In the genomic region with DNA sequence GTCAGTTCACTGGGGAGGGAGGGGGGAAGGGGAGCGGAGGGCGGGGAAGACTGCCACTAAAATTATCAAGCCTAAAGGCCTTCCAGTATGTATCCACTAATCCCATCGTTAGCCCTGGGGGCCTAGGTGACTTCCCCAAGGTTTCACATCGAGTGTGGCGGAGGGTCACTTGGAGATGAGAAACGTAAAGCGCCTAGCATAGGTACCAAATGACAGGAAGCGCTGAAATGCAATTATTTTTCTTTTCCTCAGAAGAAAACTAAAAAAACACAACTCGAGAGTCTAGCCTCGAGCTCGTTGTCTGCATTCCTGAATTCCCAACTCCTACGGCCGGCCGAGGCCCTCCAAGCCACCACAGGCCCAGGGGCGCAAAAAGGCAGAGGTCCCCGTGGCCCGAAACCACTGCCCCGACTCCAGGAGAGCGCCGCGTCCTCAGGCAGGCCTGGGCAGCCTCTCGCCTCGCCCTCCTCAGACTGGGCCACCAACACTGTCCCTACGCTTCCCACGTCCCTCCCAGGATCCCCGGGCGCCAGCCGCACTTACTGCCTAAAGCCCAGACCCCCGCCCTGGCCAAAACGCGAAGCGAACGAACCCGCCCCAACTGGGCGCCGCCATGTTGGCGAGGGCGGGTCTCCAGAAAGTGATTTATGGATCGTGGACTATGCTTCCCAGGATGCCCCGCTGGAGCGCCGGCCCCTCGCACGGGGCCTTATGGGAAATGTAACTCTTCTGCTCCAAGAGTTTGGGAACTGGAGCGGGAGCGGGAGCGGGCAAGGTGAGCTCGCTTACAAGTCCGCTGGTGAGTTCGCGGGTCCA, we compare ENCODE assay signal across 1 cellular context.
TF ChIP-seq lines count a peak whose summit lies in the region.

A gene with protein sequence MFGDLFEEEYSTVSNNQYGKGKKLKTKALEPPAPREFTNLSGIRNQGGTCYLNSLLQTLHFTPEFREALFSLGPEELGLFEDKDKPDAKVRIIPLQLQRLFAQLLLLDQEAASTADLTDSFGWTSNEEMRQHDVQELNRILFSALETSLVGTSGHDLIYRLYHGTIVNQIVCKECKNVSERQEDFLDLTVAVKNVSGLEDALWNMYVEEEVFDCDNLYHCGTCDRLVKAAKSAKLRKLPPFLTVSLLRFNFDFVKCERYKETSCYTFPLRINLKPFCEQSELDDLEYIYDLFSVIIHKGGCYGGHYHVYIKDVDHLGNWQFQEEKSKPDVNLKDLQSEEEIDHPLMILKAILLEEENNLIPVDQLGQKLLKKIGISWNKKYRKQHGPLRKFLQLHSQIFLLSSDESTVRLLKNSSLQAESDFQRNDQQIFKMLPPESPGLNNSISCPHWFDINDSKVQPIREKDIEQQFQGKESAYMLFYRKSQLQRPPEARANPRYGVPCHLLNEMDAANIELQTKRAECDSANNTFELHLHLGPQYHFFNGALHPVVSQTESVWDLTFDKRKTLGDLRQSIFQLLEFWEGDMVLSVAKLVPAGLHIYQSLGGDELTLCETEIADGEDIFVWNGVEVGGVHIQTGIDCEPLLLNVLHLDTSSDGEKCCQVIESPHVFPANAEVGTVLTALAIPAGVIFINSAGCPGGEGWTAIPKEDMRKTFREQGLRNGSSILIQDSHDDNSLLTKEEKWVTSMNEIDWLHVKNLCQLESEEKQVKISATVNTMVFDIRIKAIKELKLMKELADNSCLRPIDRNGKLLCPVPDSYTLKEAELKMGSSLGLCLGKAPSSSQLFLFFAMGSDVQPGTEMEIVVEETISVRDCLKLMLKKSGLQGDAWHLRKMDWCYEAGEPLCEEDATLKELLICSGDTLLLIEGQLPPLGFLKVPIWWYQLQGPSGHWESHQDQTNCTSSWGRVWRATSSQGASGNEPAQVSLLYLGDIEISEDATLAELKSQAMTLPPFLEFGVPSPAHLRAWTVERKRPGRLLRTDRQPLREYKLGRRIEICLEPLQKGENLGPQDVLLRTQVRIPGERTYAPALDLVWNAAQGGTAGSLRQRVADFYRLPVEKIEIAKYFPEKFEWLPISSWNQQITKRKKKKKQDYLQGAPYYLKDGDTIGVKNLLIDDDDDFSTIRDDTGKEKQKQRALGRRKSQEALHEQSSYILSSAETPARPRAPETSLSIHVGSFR (minus strand): TSS at position 642 of the 816 bp plus-strand sequence. CDS start 1,228 bp downstream, outside the sequence.

TF ChIP-seq in K562, 482 proteins besides CTCF, POLR2A, EP300 and RAD21 (continued from another document and continues in another):
- TF ChIP-seq, protein P1, sequence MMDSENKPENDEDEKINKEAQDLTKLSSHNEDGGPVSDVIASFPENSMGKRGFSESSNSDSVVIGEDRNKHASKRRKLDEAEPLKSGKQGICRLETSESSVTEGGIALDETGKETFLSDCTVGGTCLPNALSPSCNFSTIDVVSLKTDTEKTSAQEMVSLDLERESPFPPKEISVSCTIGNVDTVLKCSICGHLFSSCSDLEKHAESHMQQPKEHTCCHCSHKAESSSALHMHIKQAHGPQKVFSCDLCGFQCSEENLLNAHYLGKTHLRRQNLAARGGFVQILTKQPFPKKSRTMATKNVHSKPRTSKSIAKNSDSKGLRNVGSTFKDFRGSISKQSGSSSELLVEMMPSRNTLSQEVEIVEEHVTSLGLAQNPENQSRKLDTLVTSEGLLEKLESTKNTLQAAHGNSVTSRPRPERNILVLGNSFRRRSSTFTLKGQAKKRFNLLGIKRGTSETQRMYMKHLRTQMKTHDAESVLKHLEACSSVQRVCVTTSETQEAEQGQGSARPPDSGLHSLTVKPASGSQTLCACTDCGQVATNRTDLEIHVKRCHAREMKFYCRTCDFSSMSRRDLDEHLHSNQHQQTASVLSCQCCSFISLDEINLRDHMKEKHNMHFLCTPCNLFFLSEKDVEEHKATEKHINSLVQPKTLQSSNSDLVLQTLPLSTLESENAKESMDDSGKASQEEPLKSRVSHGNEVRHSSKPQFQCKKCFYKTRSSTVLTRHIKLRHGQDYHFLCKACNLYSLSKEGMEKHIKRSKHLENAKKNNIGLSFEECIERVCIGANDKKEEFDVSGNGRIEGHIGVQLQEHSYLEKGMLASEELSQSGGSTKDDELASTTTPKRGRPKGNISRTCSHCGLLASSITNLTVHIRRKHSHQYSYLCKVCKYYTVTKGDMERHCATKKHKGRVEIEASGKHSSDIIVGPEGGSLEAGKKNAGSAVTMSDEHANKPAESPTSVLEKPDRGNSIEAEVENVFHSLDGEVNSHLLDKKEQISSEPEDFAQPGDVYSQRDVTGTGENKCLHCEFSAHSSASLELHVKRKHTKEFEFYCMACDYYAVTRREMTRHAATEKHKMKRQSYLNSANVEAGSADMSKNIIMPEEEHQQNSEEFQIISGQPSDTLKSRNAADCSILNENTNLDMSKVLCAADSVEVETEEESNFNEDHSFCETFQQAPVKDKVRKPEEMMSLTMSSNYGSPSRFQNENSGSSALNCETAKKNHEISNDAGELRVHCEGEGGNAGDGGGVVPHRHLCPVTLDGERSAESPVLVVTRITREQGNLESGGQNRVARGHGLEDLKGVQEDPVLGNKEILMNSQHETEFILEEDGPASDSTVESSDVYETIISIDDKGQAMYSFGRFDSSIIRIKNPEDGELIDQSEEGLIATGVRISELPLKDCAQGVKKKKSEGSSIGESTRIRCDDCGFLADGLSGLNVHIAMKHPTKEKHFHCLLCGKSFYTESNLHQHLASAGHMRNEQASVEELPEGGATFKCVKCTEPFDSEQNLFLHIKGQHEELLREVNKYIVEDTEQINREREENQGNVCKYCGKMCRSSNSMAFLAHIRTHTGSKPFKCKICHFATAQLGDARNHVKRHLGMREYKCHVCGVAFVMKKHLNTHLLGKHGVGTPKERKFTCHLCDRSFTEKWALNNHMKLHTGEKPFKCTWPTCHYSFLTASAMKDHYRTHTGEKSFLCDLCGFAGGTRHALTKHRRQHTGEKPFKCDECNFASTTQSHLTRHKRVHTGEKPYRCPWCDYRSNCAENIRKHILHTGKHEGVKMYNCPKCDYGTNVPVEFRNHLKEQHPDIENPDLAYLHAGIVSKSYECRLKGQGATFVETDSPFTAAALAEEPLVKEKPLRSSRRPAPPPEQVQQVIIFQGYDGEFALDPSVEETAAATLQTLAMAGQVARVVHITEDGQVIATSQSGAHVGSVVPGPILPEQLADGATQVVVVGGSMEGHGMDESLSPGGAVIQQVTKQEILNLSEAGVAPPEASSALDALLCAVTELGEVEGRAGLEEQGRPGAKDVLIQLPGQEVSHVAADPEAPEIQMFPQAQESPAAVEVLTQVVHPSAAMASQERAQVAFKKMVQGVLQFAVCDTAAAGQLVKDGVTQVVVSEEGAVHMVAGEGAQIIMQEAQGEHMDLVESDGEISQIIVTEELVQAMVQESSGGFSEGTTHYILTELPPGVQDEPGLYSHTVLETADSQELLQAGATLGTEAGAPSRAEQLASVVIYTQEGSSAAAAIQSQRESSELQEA (IDR thresholded peaks at IDR 0.05; ENCODE audit: low read depth), result no peak
- TF ChIP-seq RBM39 (optimal IDR thresholded peaks at IDR 0.05; ENCODE audit: low read depth, low read length) (no peak), COPS2 (conservative IDR thresholded peaks at IDR 0.05) (no peak), KDM1A (IDR thresholded peaks at IDR 0.05) (no peak), NONO (IDR thresholded peaks at IDR 0.05; ENCODE audit: low read depth in 2 of 2, low read length in 1 of 2) (0 out of 4 replicates have a peak, but pooled peaks of 1 of the 2 experiments have one; percentile 24), ZNF766 (CRISPR knock-in tag; conservative IDR thresholded peaks at IDR 0.05) (no peak), RBFOX2 (IDR thresholded peaks at IDR 0.05; ENCODE audit: low read depth, low read length) (peak; percentile 95), TAF7 (tag; IDR thresholded peaks at IDR 0.05) (peak; percentile 78), DIDO1 (tag; IDR thresholded peaks at IDR 0.05; ENCODE audit: low read depth) (peak; percentile 54; the same call in 1 of the 2 replicates), ADNP (tag; IDR thresholded peaks at IDR 0.05) (no peak), SMARCA5 (IDR thresholded peaks at IDR 0.05) (no peak), TCF7 (IDR thresholded peaks at IDR 0.05; ENCODE audit: borderline replicate concordance) (no peak), CXXC5 (CRISPR knock-in tag; IDR thresholded peaks at IDR 0.05) (peak; percentile 44; the same call in 1 of the 2 replicates), MAFG (tag; conservative IDR thresholded peaks at IDR 0.05) (no peak), XRCC3 (IDR thresholded peaks at IDR 0.05) (no peak), KLF1 (tag; IDR thresholded peaks at IDR 0.05) (0 out of 2 replicates have a peak, but pooled peaks have one; percentile 35), ELK3 (CRISPR knock-in tag; IDR thresholded peaks at IDR 0.05) (no peak), SMAD4 (CRISPR knock-in tag; conservative IDR thresholded peaks at IDR 0.05) (no peak), ARID1B (IDR thresholded peaks at IDR 0.05) (no peak), SUPT5H (IDR thresholded peaks at IDR 0.05) (peak; percentile 90), HNRNPH1 (optimal IDR thresholded peaks at IDR 0.05; ENCODE audit: low read depth, low read length) (no peak), TCF15 (CRISPR knock-in tag; IDR thresholded peaks at IDR 0.05) (no peak), ETV1 (tag; conservative IDR thresholded peaks at IDR 0.05; ENCODE audit: low read depth) (no peak)
- TF ChIP-seq, protein P2, sequence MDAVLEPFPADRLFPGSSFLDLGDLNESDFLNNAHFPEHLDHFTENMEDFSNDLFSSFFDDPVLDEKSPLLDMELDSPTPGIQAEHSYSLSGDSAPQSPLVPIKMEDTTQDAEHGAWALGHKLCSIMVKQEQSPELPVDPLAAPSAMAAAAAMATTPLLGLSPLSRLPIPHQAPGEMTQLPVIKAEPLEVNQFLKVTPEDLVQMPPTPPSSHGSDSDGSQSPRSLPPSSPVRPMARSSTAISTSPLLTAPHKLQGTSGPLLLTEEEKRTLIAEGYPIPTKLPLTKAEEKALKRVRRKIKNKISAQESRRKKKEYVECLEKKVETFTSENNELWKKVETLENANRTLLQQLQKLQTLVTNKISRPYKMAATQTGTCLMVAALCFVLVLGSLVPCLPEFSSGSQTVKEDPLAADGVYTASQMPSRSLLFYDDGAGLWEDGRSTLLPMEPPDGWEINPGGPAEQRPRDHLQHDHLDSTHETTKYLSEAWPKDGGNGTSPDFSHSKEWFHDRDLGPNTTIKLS (IDR thresholded peaks at IDR 0.05; ENCODE audit: borderline replicate concordance, low read depth), result peak; percentile 58; the same call in 1 of the 2 replicates
- TF ChIP-seq, protein P3, sequence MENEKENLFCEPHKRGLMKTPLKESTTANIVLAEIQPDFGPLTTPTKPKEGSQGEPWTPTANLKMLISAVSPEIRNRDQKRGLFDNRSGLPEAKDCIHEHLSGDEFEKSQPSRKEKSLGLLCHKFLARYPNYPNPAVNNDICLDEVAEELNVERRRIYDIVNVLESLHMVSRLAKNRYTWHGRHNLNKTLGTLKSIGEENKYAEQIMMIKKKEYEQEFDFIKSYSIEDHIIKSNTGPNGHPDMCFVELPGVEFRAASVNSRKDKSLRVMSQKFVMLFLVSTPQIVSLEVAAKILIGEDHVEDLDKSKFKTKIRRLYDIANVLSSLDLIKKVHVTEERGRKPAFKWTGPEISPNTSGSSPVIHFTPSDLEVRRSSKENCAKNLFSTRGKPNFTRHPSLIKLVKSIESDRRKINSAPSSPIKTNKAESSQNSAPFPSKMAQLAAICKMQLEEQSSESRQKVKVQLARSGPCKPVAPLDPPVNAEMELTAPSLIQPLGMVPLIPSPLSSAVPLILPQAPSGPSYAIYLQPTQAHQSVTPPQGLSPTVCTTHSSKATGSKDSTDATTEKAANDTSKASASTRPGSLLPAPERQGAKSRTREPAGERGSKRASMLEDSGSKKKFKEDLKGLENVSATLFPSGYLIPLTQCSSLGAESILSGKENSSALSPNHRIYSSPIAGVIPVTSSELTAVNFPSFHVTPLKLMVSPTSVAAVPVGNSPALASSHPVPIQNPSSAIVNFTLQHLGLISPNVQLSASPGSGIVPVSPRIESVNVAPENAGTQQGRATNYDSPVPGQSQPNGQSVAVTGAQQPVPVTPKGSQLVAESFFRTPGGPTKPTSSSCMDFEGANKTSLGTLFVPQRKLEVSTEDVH (IDR thresholded peaks at IDR 0.05; ENCODE audit: low read depth, partially characterized antibody), result no peak
- TF ChIP-seq, protein P4, sequence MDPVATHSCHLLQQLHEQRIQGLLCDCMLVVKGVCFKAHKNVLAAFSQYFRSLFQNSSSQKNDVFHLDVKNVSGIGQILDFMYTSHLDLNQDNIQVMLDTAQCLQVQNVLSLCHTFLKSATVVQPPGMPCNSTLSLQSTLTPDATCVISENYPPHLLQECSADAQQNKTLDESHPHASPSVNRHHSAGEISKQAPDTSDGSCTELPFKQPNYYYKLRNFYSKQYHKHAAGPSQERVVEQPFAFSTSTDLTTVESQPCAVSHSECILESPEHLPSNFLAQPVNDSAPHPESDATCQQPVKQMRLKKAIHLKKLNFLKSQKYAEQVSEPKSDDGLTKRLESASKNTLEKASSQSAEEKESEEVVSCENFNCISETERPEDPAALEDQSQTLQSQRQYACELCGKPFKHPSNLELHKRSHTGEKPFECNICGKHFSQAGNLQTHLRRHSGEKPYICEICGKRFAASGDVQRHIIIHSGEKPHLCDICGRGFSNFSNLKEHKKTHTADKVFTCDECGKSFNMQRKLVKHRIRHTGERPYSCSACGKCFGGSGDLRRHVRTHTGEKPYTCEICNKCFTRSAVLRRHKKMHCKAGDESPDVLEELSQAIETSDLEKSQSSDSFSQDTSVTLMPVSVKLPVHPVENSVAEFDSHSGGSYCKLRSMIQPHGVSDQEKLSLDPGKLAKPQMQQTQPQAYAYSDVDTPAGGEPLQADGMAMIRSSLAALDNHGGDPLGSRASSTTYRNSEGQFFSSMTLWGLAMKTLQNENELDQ (CRISPR knock-in tag; IDR thresholded peaks at IDR 0.05; ENCODE audit: borderline replicate concordance), result no peak
- TF ChIP-seq, protein P5, sequence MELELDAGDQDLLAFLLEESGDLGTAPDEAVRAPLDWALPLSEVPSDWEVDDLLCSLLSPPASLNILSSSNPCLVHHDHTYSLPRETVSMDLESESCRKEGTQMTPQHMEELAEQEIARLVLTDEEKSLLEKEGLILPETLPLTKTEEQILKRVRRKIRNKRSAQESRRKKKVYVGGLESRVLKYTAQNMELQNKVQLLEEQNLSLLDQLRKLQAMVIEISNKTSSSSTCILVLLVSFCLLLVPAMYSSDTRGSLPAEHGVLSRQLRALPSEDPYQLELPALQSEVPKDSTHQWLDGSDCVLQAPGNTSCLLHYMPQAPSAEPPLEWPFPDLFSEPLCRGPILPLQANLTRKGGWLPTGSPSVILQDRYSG (tag; conservative IDR thresholded peaks at IDR 0.05; ENCODE audit: low read depth), result no peak
